ENCODE assay signal across 22 cellular contexts in the genomic region with DNA sequence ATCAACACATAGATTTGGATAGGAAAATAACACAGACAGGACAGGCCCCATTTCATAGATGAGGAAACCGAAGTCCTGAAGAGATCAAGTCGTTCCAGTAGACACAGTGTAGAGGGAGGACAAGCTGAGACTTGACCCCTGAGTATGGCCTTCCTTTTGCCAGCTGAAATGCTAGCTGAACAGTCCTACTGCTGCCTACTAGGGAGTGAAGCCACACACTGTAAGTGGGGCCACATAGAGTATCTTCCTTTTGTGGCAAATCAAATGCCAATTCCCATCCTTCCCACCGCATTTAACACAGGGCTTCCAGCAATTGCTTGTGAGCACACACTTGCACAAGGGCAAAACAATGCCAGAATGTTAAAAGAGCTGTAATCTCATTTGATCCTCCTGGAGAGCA.
"Had no signal": no experiment of that assay in that cellular context is flagged by ENCODE, and none has a peak within 500 bp of the region (broad histone marks: within the 10 kb centered on the region; RNA-seq: fewer than 3 reads in every experiment).

No MANE protein-coding gene starts in this region.

- H3K27ac Mint-ChIP-seq: dendritic cell treated with granulocyte-macrophage colony-stimulating factor and Interleukin-4, amounts not matched to agents 40 ng/mL and 50 ng/mL, for 4 days; memory B cell had no signal

- H3K4me1 ChIP-seq: colonic mucosa, esophagus muscularis mucosa, foreskin keratinocyte, gastroesophageal sphincter, heart left ventricle, left lung, lower lobe of right lung had no signal

- H3K36me3 ChIP-seq: colonic mucosa, esophagus muscularis mucosa, gastroesophageal sphincter, heart left ventricle, left lung, lower lobe of right lung had no signal

- H3K9me3 ChIP-seq: colonic mucosa, esophagus muscularis mucosa, gastroesophageal sphincter, heart left ventricle, left lung, lower lobe of right lung had no signal

- DNase-seq: cerebellar nuclear complex; colonic mucosa; cortex of kidney; effector CD4-positive, alpha-beta T cell; effector memory CD4-positive, alpha-beta T cell; foreskin keratinocyte; heart left ventricle; left cardiac atrium; left lung; left ventricle myocardium superior; lower lobe of right lung; mesendoderm; midbrain had no signal

- H3K4me3 Mint-ChIP-seq: dendritic cell treated with granulocyte-macrophage colony-stimulating factor and Interleukin-4, amounts not matched to agents 40 ng/mL and 50 ng/mL, for 4 days; memory B cell had no signal

- H3K27ac ChIP-seq: colonic mucosa, esophagus muscularis mucosa, foreskin keratinocyte, gastroesophageal sphincter, heart left ventricle, hepatocyte, left lung, lower lobe of right lung had no signal

- H3K36me3 Mint-ChIP-seq: memory B cell had no signal

- H3K79me2 ChIP-seq: hepatocyte had no signal

- H3K27me3 Mint-ChIP-seq: dendritic cell treated with granulocyte-macrophage colony-stimulating factor and Interleukin-4, amounts not matched to agents 40 ng/mL and 50 ng/mL, for 4 days; memory B cell had no signal

- FAIRE-seq: endothelial cell of umbilical vein, frontal cortex, islet of Langerhans, keratinocyte had no signal

- H2AFZ ChIP-seq: hepatocyte had no signal

- H3K27me3 ChIP-seq: colonic mucosa, esophagus muscularis mucosa, foreskin keratinocyte, gastroesophageal sphincter, heart left ventricle, hepatocyte, left lung had no signal

- H3K4me2 ChIP-seq: hepatocyte had no signal

- H3K4me1 Mint-ChIP-seq: memory B cell had no signal

- ATAC-seq: foreskin keratinocyte, gastroesophageal sphincter, heart left ventricle, left cardiac atrium, left lung, left ventricle myocardium superior, lower lobe of right lung had no signal

- H3K9me3 Mint-ChIP-seq: dendritic cell treated with granulocyte-macrophage colony-stimulating factor and Interleukin-4, amounts not matched to agents 40 ng/mL and 50 ng/mL, for 4 days; memory B cell had no signal

- H3K4me3 ChIP-seq: colonic mucosa, esophagus muscularis mucosa, gastroesophageal sphincter, heart left ventricle, hepatocyte, left lung, lower lobe of right lung had no signal
